8 cellular contexts compared by ENCODE assay signal in the genomic region with DNA sequence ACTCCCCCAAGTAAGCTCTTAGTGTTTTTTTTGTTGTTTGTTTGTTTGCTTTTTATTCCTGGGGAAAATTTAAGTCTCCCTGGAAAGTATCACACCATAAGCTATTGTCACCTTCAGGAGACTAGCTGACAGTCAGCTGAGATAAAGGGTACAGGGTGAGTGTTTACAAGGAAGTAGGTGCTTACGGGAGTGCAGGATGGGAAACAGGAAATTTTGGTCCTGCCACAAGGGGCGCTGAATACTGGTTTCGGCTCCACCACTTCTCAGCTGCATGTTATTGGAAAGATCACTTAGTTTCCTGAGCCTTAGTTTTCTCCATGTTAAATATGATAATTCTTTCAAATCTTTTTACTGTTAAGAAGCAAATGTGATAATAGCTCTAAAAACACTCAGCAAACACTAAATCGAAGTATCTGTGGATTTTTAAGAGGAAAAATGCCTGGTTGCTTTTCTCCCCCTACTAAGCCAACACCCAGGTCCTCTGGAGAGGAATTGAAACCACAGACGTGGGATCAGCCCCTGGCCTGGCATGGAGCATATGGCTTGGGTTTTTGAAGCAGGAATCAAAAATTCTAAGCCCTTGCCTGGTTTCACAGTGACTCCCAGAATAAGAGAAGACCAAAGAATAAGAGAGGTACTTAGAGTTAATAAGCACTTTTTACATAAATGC.
DNase-seq lines count a peak whose midpoint lies in the region; ATAC-seq and TF ChIP-seq lines count a peak whose summit lies in the region.

No MANE protein-coding gene starts in this region.

- no peaks in the 10 kb centered on the region for H3K36me3 Mint-ChIP-seq in CD8-positive, alpha-beta T cell
- no peaks in the 10 kb centered on the region for H3K36me3 Mint-ChIP-seq in activated CD4-positive, alpha-beta T cell treated with anti-CD3 and anti-CD28 coated beads, Interleukin-2, amount 10 ng/mL, durations not matched to agents 7 days and 5 days (ENCODE audit: low read depth)
- H3K36me3 Mint-ChIP-seq in progenitor cell of endocrine pancreas (ENCODE audit: insufficient read depth): no peaks in the 10 kb centered on the region
- no peaks in the 10 kb centered on the region for H3K36me3 Mint-ChIP-seq in activated T-helper 1 cell treated with anti-CD3 and anti-CD28 coated beads, Interleukin-12 subunit alpha, Interleukin-12 subunit beta, Interleukin-2, Interleukin-4 antibody, amounts not matched to agents 30 ng/mL and 10 ng/mL and 1 ng/mL, durations not matched to agents 14 hours and 24 hours and 36 hours (ENCODE audit: low read depth)

- no peaks in the 10 kb centered on the region for H3K36me3 ChIP-seq in CD8-positive, alpha-beta T cell (ENCODE audit: insufficient read depth, low read length)
- no peaks in the 10 kb centered on the region for H3K36me3 ChIP-seq in gastroesophageal sphincter

- TF ChIP-seq CTCF in CD8-positive, alpha-beta T cell (IDR thresholded peaks at IDR 0.05): peak; percentile 32
- peak; percentile 42 for TF ChIP-seq CTCF in GM20000 (IDR thresholded peaks at IDR 0.05; ENCODE audit: extremely low read depth, missing control alignments)
- peak; percentile 6 to 44 (median 15) for TF ChIP-seq CTCF in gastroesophageal sphincter (IDR thresholded peaks at IDR 0.05)
- TF ChIP-seq CTCF in progenitor cell of endocrine pancreas (IDR thresholded peaks at IDR 0.05; ENCODE audit: unreplicated experiment): peak; percentile 78

- peaks cover 6% of the 10 kb centered on the region for H3K27me3 Mint-ChIP-seq in CD8-positive, alpha-beta T cell (ENCODE audit: low read depth)
- no peaks in the 10 kb centered on the region for H3K27me3 Mint-ChIP-seq in activated CD4-positive, alpha-beta T cell treated with anti-CD3 and anti-CD28 coated beads, Interleukin-2, amount 10 ng/mL, durations not matched to agents 7 days and 5 days
- H3K27me3 Mint-ChIP-seq in progenitor cell of endocrine pancreas: no peaks in the 10 kb centered on the region
- H3K27me3 Mint-ChIP-seq in activated T-helper 1 cell treated with anti-CD3 and anti-CD28 coated beads, Interleukin-12 subunit alpha, Interleukin-12 subunit beta, Interleukin-2, Interleukin-4 antibody, amounts not matched to agents 30 ng/mL and 10 ng/mL and 1 ng/mL, durations not matched to agents 14 hours and 24 hours and 36 hours (ENCODE audit: insufficient read depth): no peaks in the 10 kb centered on the region

- CTCF ChIA-PET in CD8-positive, alpha-beta T cell (lab: Charles Lee): interaction anchor here (0.9 to 1.8 kb wide), 6 partner anchors 8 to 41 kb away, joined by 3 to 11 read pairs (median 3); no protein-coding TSS in a partner anchor
- CTCF ChIA-PET in activated CD4-positive, alpha-beta T cell treated with anti-CD3 and anti-CD28 coated beads, Interleukin-2, amount 10 ng/mL, durations not matched to agents 7 days and 5 days (lab: Charles Lee): interaction anchor here (0.8 to 1.6 kb wide), 4 partner anchors 9 to 25 kb away, joined by 3 to 8 read pairs (median 3); no protein-coding TSS in a partner anchor

- H3K4me3 ChIP-seq in CD8-positive, alpha-beta T cell (ENCODE audit: low read depth, low read length): no peak overlapping the region
- no peak overlapping the region for H3K4me3 ChIP-seq in gastroesophageal sphincter

- TF ChIP-seq EP300 in gastroesophageal sphincter (IDR thresholded peaks at IDR 0.05): no peak

- no peak for ATAC-seq in CD8-positive, alpha-beta T cell
- ATAC-seq in gastroesophageal sphincter (no peak), GM19328 (IDR thresholded peaks at IDR 0.05; ENCODE audit: unreplicated experiment) (no peak)

- POLR2A ChIA-PET in CD8-positive, alpha-beta T cell (lab: Charles Lee): no interaction called here
- POLR2A ChIA-PET in activated CD4-positive, alpha-beta T cell treated with anti-CD3 and anti-CD28 coated beads, Interleukin-2, amount 10 ng/mL, durations not matched to agents 7 days and 5 days (lab: Charles Lee): no interaction called here

- intact Hi-C loops in CD8-positive, alpha-beta T cell (cut with DNase I, micrococcal nuclease): no loop called here
- intact Hi-C loops in activated T-helper 1 cell treated with anti-CD3 and anti-CD28 coated beads, Interleukin-12 subunit alpha, Interleukin-12 subunit beta, Interleukin-2, Interleukin-4 antibody, amounts not matched to agents 30 ng/mL and 10 ng/mL and 1 ng/mL, durations not matched to agents 14 hours and 24 hours and 36 hours (cut with micrococcal nuclease): no loop called here

- H3K4me1 ChIP-seq in CD8-positive, alpha-beta T cell (ENCODE audit: insufficient read depth, low read length): no peaks in the 10 kb centered on the region
- no peaks in the 10 kb centered on the region for H3K4me1 ChIP-seq in gastroesophageal sphincter

- peak in 2 of 7 experiments; percentile 4 to 18 for DNase-seq in CD8-positive, alpha-beta T cell
- peak; percentile 55 for DNase-seq in GM20000 (ENCODE audit: low spot score)
- peak; percentile 42 for DNase-seq in NCI-H2227 (lab: John Stamatoyannopoulos, UW; ENCODE audit: unreplicated experiment)
- peak; percentile 20 for DNase-seq in activated CD4-positive, alpha-beta T cell treated with anti-CD3 and anti-CD28 coated beads, Interleukin-2, amount 10 ng/mL, durations not matched to agents 7 days and 5 days
- peak; percentile 21 for DNase-seq in progenitor cell of endocrine pancreas (ENCODE audit: low spot score, unreplicated experiment)
- DNase-seq in activated T-helper 1 cell treated with anti-CD3 and anti-CD28 coated beads, Interleukin-12 subunit alpha, Interleukin-12 subunit beta, Interleukin-2, Interleukin-4 antibody, amounts not matched to agents 30 ng/mL and 10 ng/mL and 1 ng/mL, durations not matched to agents 14 hours and 24 hours and 36 hours (ENCODE audit: low spot score): no peak

- H3K27ac ChIP-seq in CD8-positive, alpha-beta T cell (ENCODE audit: low read depth, low read length): no peak overlapping the region
- no peak overlapping the region for H3K27ac ChIP-seq in gastroesophageal sphincter

- 3% methylated on average over 4 to 5 of the region's 5 CpGs for WGBS in gastroesophageal sphincter (ENCODE audit: low coverage in 1 of 2), 2 donors

- no peaks in the 10 kb centered on the region for H3K9me3 ChIP-seq in CD8-positive, alpha-beta T cell (ENCODE audit: low read length)
- H3K9me3 ChIP-seq in gastroesophageal sphincter: no peaks in the 10 kb centered on the region

- no peak overlapping the region for H3K4me3 Mint-ChIP-seq in CD8-positive, alpha-beta T cell
- no peak overlapping the region for H3K4me3 Mint-ChIP-seq in activated CD4-positive, alpha-beta T cell treated with anti-CD3 and anti-CD28 coated beads, Interleukin-2, amount 10 ng/mL, durations not matched to agents 7 days and 5 days
- no peak overlapping the region for H3K4me3 Mint-ChIP-seq in progenitor cell of endocrine pancreas (ENCODE audit: low read depth)
- no peak overlapping the region for H3K4me3 Mint-ChIP-seq in activated T-helper 1 cell treated with anti-CD3 and anti-CD28 coated beads, Interleukin-12 subunit alpha, Interleukin-12 subunit beta, Interleukin-2, Interleukin-4 antibody, amounts not matched to agents 30 ng/mL and 10 ng/mL and 1 ng/mL, durations not matched to agents 14 hours and 24 hours and 36 hours

- no peaks in the 10 kb centered on the region for H3K27me3 ChIP-seq in CD8-positive, alpha-beta T cell (ENCODE audit: insufficient read depth, low read length)
- H3K27me3 ChIP-seq in gastroesophageal sphincter: no peaks in the 10 kb centered on the region

- H3K27ac Mint-ChIP-seq in CD8-positive, alpha-beta T cell: no peak overlapping the region
- no peak overlapping the region for H3K27ac Mint-ChIP-seq in activated CD4-positive, alpha-beta T cell treated with anti-CD3 and anti-CD28 coated beads, Interleukin-2, amount 10 ng/mL, durations not matched to agents 7 days and 5 days
- H3K27ac Mint-ChIP-seq in progenitor cell of endocrine pancreas: no peak overlapping the region
- H3K27ac Mint-ChIP-seq in activated T-helper 1 cell treated with anti-CD3 and anti-CD28 coated beads, Interleukin-12 subunit alpha, Interleukin-12 subunit beta, Interleukin-2, Interleukin-4 antibody, amounts not matched to agents 30 ng/mL and 10 ng/mL and 1 ng/mL, durations not matched to agents 14 hours and 24 hours and 36 hours: no peak overlapping the region

- no peak for TF ChIP-seq POLR2A in gastroesophageal sphincter (IDR thresholded peaks at IDR 0.05)

- H3K4me1 Mint-ChIP-seq in CD8-positive, alpha-beta T cell (ENCODE audit: low read depth): peaks cover 4% of the 10 kb centered on the region
- peaks cover 2% of the 10 kb centered on the region for H3K4me1 Mint-ChIP-seq in activated CD4-positive, alpha-beta T cell treated with anti-CD3 and anti-CD28 coated beads, Interleukin-2, amount 10 ng/mL, durations not matched to agents 7 days and 5 days
- H3K4me1 Mint-ChIP-seq in progenitor cell of endocrine pancreas (ENCODE audit: low read depth): peaks cover 1% of the 10 kb centered on the region
- H3K4me1 Mint-ChIP-seq in activated T-helper 1 cell treated with anti-CD3 and anti-CD28 coated beads, Interleukin-12 subunit alpha, Interleukin-12 subunit beta, Interleukin-2, Interleukin-4 antibody, amounts not matched to agents 30 ng/mL and 10 ng/mL and 1 ng/mL, durations not matched to agents 14 hours and 24 hours and 36 hours (ENCODE audit: low read depth): no peaks in the 10 kb centered on the region

- H3K9me3 Mint-ChIP-seq in CD8-positive, alpha-beta T cell: no peaks in the 10 kb centered on the region
- no peaks in the 10 kb centered on the region for H3K9me3 Mint-ChIP-seq in activated CD4-positive, alpha-beta T cell treated with anti-CD3 and anti-CD28 coated beads, Interleukin-2, amount 10 ng/mL, durations not matched to agents 7 days and 5 days
- H3K9me3 Mint-ChIP-seq in progenitor cell of endocrine pancreas (ENCODE audit: low read depth): no peaks in the 10 kb centered on the region
- H3K9me3 Mint-ChIP-seq in activated T-helper 1 cell treated with anti-CD3 and anti-CD28 coated beads, Interleukin-12 subunit alpha, Interleukin-12 subunit beta, Interleukin-2, Interleukin-4 antibody, amounts not matched to agents 30 ng/mL and 10 ng/mL and 1 ng/mL, durations not matched to agents 14 hours and 24 hours and 36 hours: no peaks in the 10 kb centered on the region

Comparison
In these comparisons a context has a peak if more than half of its experiments do, and no peak if none do; other contexts are left out.
1. CTCF ChIP-seq: peak in every context shown above with its lines; median percentile 78 in progenitor cell of endocrine pancreas; 42 in GM20000; 32 in CD8-positive, alpha-beta T cell; 15 in gastroesophageal sphincter.